11 cellular contexts compared by ENCODE assay signal in the genomic region with DNA sequence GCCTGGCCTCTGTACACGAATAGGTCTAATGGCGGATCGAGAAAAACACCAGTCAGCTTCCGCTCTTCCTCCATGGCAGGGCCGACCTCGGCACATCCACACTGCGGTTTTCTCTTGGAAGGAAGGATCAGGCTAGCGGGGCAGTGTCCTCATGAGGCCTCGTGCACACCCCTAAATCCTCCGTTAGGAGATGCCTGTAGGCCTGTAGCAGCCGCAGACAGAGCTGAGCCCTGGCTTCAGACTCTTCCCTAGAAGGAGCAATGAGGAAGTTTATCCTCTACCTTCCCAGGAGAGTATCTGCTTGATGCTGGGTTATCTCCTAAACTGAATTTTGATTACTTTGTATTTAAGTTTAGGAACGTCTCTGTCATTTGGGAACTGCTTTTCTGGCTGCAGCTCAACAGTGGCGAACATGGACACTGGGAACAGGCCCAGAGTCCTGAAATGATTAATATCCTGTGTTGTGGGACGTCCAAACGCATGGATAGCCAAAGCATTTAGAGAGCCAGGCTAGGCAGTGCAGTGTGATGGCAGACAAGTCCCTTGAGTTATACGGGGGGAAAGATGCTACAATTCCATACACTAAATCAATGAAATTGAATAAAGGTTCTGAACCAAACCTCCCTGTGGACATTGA. TPM values are rescaled to one million over a fixed set of nuclear protein-coding genes. Genes with fewer than 3 reads are reported as not detected.
DNase-seq lines count a peak whose midpoint lies in the region; ATAC-seq and TF ChIP-seq lines count a peak whose summit lies in the region.
"Had no signal": no experiment of that assay in that cellular context is flagged by ENCODE, and none has a peak within 500 bp of the region (broad histone marks: within the 10 kb centered on the region; RNA-seq: fewer than 3 reads in every experiment).

No MANE protein-coding gene starts in this region.

- peak overlapping the region; percentile 85; the same call in 1 of the 2 replicates for H2AFZ ChIP-seq in GM23338

- H3K27ac ChIP-seq in GM23338 (ENCODE audit: low read depth) (no peak overlapping the region), brain microvascular endothelial cell (peak overlapping the region; percentile 86)

- no peaks in the 10 kb centered on the region for H3K27me3 ChIP-seq in GM23338 (ENCODE audit: insufficient read depth)
- no peaks in the 10 kb centered on the region for H3K27me3 ChIP-seq in brain microvascular endothelial cell (replicated peaks)

- H3K79me2 ChIP-seq in GM23338 (replicated peaks; ENCODE audit: insufficient read depth), result no peaks in the 10 kb centered on the region

- peak; percentile 18 for ATAC-seq in GM23338
- peak; percentile 17 for ATAC-seq in stimulated activated memory B cell treated with anti-CD40 and anti-IgM and Interleukin-4, amounts not matched to agents 10 μg/mL and 1 μg/mL and 100 μg/mL, for 72 hours
- no peak for ATAC-seq in activated T-cell treated with anti-CD3 and anti-CD28 coated beads, Interleukin-2, amount 50 U/mL, for 4 hours
- ATAC-seq in stimulated activated effector memory CD8-positive, alpha-beta T cell treated with anti-CD3 and anti-CD28 coated beads, Interleukin-12 subunit alpha, Interleukin-12 subunit beta, amount 100 ng/mL, for 72 hours, result no peak

- H3K4me3 Mint-ChIP-seq in GM23338 (no peak overlapping the region), endothelial cell (ENCODE audit: unreplicated experiment) (no peak overlapping the region)
- no peak overlapping the region for H3K4me3 Mint-ChIP-seq in stimulated activated memory B cell treated with anti-CD40 and anti-IgM and Interleukin-4, amounts not matched to agents 10 μg/mL and 1 μg/mL and 100 μg/mL, for 72 hours
- no peak overlapping the region for H3K4me3 Mint-ChIP-seq in activated T-cell treated with anti-CD3 and anti-CD28 coated beads, Interleukin-2, amount 50 U/mL, for 4 hours
- no peak overlapping the region for H3K4me3 Mint-ChIP-seq in stimulated activated effector memory CD8-positive, alpha-beta T cell treated with anti-CD3 and anti-CD28 coated beads, Interleukin-12 subunit alpha, Interleukin-12 subunit beta, amount 100 ng/mL, for 72 hours

- H3K4me1 ChIP-seq in GM23338 (ENCODE audit: insufficient read depth), result peaks cover 33% of the 10 kb centered on the region

- in situ Hi-C loops in brain microvascular endothelial cell (cut with HindIII; ENCODE audit: low pct_ligation_motif_present, low sequenced_read_pairs), result no loop called here

- DNase-seq in GM23338 (ENCODE audit: low spot score) (no peak), brain microvascular endothelial cell (peak; percentile 28), kidney glomerular epithelial cell (lab: John Stamatoyannopoulos, UW) (peak; percentile 44), endothelial cell (ENCODE audit: low spot score) (no peak), cerebellar cortex (ENCODE audit: low spot score) (no peak)
- DNase-seq in activated T-cell treated with anti-CD3 and anti-CD28 coated beads, Interleukin-2, amount 50 U/mL, for 4 hours, result no peak
- no peak for DNase-seq in stimulated activated effector memory CD8-positive, alpha-beta T cell treated with anti-CD3 and anti-CD28 coated beads, Interleukin-12 subunit alpha, Interleukin-12 subunit beta, amount 100 ng/mL, for 72 hours (ENCODE audit: low spot score in 2 of 2)
- DNase-seq: NCI-H446 treated with DMSO at 0.1 percent for 48 hours, nucleus accumbens, T-helper 9 cell had no signal

- H3K4me3 ChIP-seq in GM23338 (no peak overlapping the region), brain microvascular endothelial cell (ENCODE audit: low read depth, low read length) (no peak overlapping the region)

- TF ChIP-seq CTCF in GM23338 (conservative IDR thresholded peaks at IDR 0.05; ENCODE audit: low read depth in 2 of 2) (no peak), brain microvascular endothelial cell (IDR thresholded peaks at IDR 0.05; ENCODE audit: low read depth, low read length, missing control alignments) (no peak), endothelial cell (IDR thresholded peaks at IDR 0.05; ENCODE audit: unreplicated experiment) (no peak)

- H3K9me2 ChIP-seq in GM23338 (ENCODE audit: insufficient read depth), result no peaks in the 10 kb centered on the region

- H3K9me3 Mint-ChIP-seq in GM23338 (no peaks in the 10 kb centered on the region), endothelial cell (ENCODE audit: unreplicated experiment) (no peaks in the 10 kb centered on the region)
- no peaks in the 10 kb centered on the region for H3K9me3 Mint-ChIP-seq in stimulated activated memory B cell treated with anti-CD40 and anti-IgM and Interleukin-4, amounts not matched to agents 10 μg/mL and 1 μg/mL and 100 μg/mL, for 72 hours
- H3K9me3 Mint-ChIP-seq in activated T-cell treated with anti-CD3 and anti-CD28 coated beads, Interleukin-2, amount 50 U/mL, for 4 hours, result no peaks in the 10 kb centered on the region
- H3K9me3 Mint-ChIP-seq in stimulated activated effector memory CD8-positive, alpha-beta T cell treated with anti-CD3 and anti-CD28 coated beads, Interleukin-12 subunit alpha, Interleukin-12 subunit beta, amount 100 ng/mL, for 72 hours, result no peaks in the 10 kb centered on the region

- H4K20me1 ChIP-seq in GM23338 (replicated peaks; ENCODE audit: insufficient read depth), result no peaks in the 10 kb centered on the region

- H3K27ac Mint-ChIP-seq in GM23338 (no peak overlapping the region), endothelial cell (ENCODE audit: unreplicated experiment) (no peak overlapping the region)
- no peak overlapping the region for H3K27ac Mint-ChIP-seq in stimulated activated memory B cell treated with anti-CD40 and anti-IgM and Interleukin-4, amounts not matched to agents 10 μg/mL and 1 μg/mL and 100 μg/mL, for 72 hours
- H3K27ac Mint-ChIP-seq in stimulated activated effector memory CD8-positive, alpha-beta T cell treated with anti-CD3 and anti-CD28 coated beads, Interleukin-12 subunit alpha, Interleukin-12 subunit beta, amount 100 ng/mL, for 72 hours, result no peak overlapping the region

- H3K36me3 ChIP-seq in GM23338 (ENCODE audit: insufficient read depth) (no peaks in the 10 kb centered on the region), brain microvascular endothelial cell (replicated peaks) (no peaks in the 10 kb centered on the region)

- H3F3A ChIP-seq in GM23338 (replicated peaks; ENCODE audit: low read depth), result no peaks in the 10 kb centered on the region

- H3K4me1 Mint-ChIP-seq in GM23338 (peaks cover 33% of the 10 kb centered on the region), endothelial cell (ENCODE audit: unreplicated experiment) (peaks cover 15% of the 10 kb centered on the region)
- H3K4me1 Mint-ChIP-seq in stimulated activated memory B cell treated with anti-CD40 and anti-IgM and Interleukin-4, amounts not matched to agents 10 μg/mL and 1 μg/mL and 100 μg/mL, for 72 hours, result no peaks in the 10 kb centered on the region
- peaks cover 18% of the 10 kb centered on the region for H3K4me1 Mint-ChIP-seq in activated T-cell treated with anti-CD3 and anti-CD28 coated beads, Interleukin-2, amount 50 U/mL, for 4 hours (ENCODE audit: low read depth)
- peaks cover 7% of the 10 kb centered on the region for H3K4me1 Mint-ChIP-seq in stimulated activated effector memory CD8-positive, alpha-beta T cell treated with anti-CD3 and anti-CD28 coated beads, Interleukin-12 subunit alpha, Interleukin-12 subunit beta, amount 100 ng/mL, for 72 hours

- H3K4me2 ChIP-seq in GM23338, result no peak overlapping the region

- no peaks in the 10 kb centered on the region for H3K36me3 Mint-ChIP-seq in GM23338 (ENCODE audit: low read depth)
- H3K36me3 Mint-ChIP-seq in stimulated activated memory B cell treated with anti-CD40 and anti-IgM and Interleukin-4, amounts not matched to agents 10 μg/mL and 1 μg/mL and 100 μg/mL, for 72 hours, result no peaks in the 10 kb centered on the region
- H3K36me3 Mint-ChIP-seq in endothelial cell (ENCODE audit: low read depth, unreplicated experiment), result no peaks in the 10 kb centered on the region
- H3K36me3 Mint-ChIP-seq in activated T-cell treated with anti-CD3 and anti-CD28 coated beads, Interleukin-2, amount 50 U/mL, for 4 hours (ENCODE audit: insufficient read depth), result no peaks in the 10 kb centered on the region
- no peaks in the 10 kb centered on the region for H3K36me3 Mint-ChIP-seq in stimulated activated effector memory CD8-positive, alpha-beta T cell treated with anti-CD3 and anti-CD28 coated beads, Interleukin-12 subunit alpha, Interleukin-12 subunit beta, amount 100 ng/mL, for 72 hours

- H3K27me3 Mint-ChIP-seq in GM23338 (ENCODE audit: insufficient read depth, low read depth, poor library complexity) (peaks cover 7% of the 10 kb centered on the region), endothelial cell (ENCODE audit: unreplicated experiment) (peaks cover 5% of the 10 kb centered on the region)
- H3K27me3 Mint-ChIP-seq in stimulated activated memory B cell treated with anti-CD40 and anti-IgM and Interleukin-4, amounts not matched to agents 10 μg/mL and 1 μg/mL and 100 μg/mL, for 72 hours, result peaks cover 6% of the 10 kb centered on the region
- H3K27me3 Mint-ChIP-seq in activated T-cell treated with anti-CD3 and anti-CD28 coated beads, Interleukin-2, amount 50 U/mL, for 4 hours (ENCODE audit: low read depth), result peaks cover 7% of the 10 kb centered on the region

TF ChIP-seq in GM23338, 12 proteins besides CTCF, POLR2A, EP300 and RAD21 (continues in another document):
- TF ChIP-seq ZNF114 (CRISPR knock-in tag; IDR thresholded peaks at IDR 0.05) (no peak), EZH2phosphoT487 (IDR thresholded peaks at IDR 0.05; ENCODE audit: unreplicated experiment) (no peak), EZH2 (IDR thresholded peaks at IDR 0.05; ENCODE audit: low read depth, unreplicated experiment) (no peak), JUNB (IDR thresholded peaks at IDR 0.05; ENCODE audit: unreplicated experiment) (no peak), STAT1 (IDR thresholded peaks at IDR 0.05; ENCODE audit: unreplicated experiment) (no peak)

RNA-seq across cellular contexts. Expression of a gene that starts 16.5 kb away (rescaled TPM):
- 7.2 and 7.8 TPM in 2 replicates for total RNA-seq in GM23338 (2014; rRNA removed; shearing (Covaris generic))
- 5.1 and 5.9 TPM in 2 replicates for polyA plus RNA-seq in GM23338 (2016; fragmentation: Nextera tagmentation; extraction: Ambion mirVana)
- total RNA-seq in endothelial cell (ENCODE audit: unreplicated experiment), result 7.7 TPM
- total RNA-seq in activated T-cell treated with anti-CD3 and anti-CD28 coated beads, Interleukin-2, amount 50 U/mL, for 4 hours, result 10 to 100 TPM in 2 of 3 donors, 1 to 10 TPM in 1; 8.8 to 15.5 (median 14.0) TPM

Comparison
In these comparisons a context has a peak if more than half of its experiments do, and no peak if none do; other contexts are left out.
1. ATAC-seq: peak in GM23338 (single experiment) and stimulated activated memory B cell treated with anti-CD40 and anti-IgM and Interleukin-4, amounts not matched to agents 10 μg/mL and 1 μg/mL and 100 μg/mL, for 72 hours (single experiment); none in activated T-cell treated with anti-CD3 and anti-CD28 coated beads, Interleukin-2, amount 50 U/mL, for 4 hours (0 of 2) and stimulated activated effector memory CD8-positive, alpha-beta T cell treated with anti-CD3 and anti-CD28 coated beads, Interleukin-12 subunit alpha, Interleukin-12 subunit beta, amount 100 ng/mL, for 72 hours (single experiment).
2. DNase-seq: peak in brain microvascular endothelial cell (single experiment) and kidney glomerular epithelial cell (single experiment); none in GM23338 (single experiment), endothelial cell (single experiment), cerebellar cortex (single experiment), activated T-cell treated with anti-CD3 and anti-CD28 coated beads, Interleukin-2, amount 50 U/mL, for 4 hours (single experiment) and stimulated activated effector memory CD8-positive, alpha-beta T cell treated with anti-CD3 and anti-CD28 coated beads, Interleukin-12 subunit alpha, Interleukin-12 subunit beta, amount 100 ng/mL, for 72 hours (0 of 2).